ENCODE assay signal across 1 cellular context in genomic region chr2:190859347-190860297, GRCh38.
A peak's percentile ranks its signal among the peaks of the same experiment; 100 is the strongest.
TF ChIP-seq lines count a peak whose summit lies in the region.

No MANE protein-coding gene starts in this region.

TF ChIP-seq in HepG2, 621 proteins besides CTCF, POLR2A, EP300 and RAD21:
- TF ChIP-seq NFE2L2 (IDR thresholded peaks at IDR 0.05; ENCODE audit: low read length) (peak; percentile 14; the same call in 1 of the 2 replicates), FOXJ3 (CRISPR knock-in tag; IDR thresholded peaks at IDR 0.05; ENCODE audit: borderline replicate concordance) (no peak)
